8 cellular contexts compared by ENCODE assay signal in the genomic region with DNA sequence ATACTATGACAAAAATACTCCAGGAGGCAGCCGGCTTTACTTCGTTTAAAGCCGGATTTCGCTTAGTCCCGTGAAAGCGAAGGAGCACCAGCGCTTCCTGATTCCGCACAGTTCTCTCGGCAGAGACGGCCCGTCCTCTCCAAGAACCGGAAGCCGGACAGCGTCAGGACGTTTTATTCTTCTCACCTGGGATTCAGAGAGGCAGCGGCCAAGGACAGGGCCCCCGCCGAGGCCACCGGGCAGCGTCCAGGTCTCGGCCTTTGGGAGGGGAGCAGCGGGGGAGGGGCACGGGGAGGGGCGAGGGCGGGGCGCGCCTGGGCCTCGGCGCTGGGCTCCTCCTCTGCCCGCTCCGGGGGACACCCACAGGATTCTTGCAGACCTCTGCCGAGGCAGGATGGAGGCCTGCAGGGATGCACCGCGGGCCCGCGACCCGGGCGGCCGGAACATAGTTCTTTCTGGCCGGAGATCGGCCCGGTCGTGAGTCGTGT. TPM values are rescaled to one million over a fixed set of nuclear protein-coding genes. Genes with fewer than 3 reads are reported as not detected.
A peak's percentile ranks its signal among the peaks of the same experiment; 100 is the strongest.
DNase-seq lines count a peak whose midpoint lies in the region; ATAC-seq and TF ChIP-seq lines count a peak whose summit lies in the region.

No MANE protein-coding gene starts in this region.

- H3K27ac ChIP-seq in esophagus squamous epithelium (peak overlapping the region; percentile 76 to 98 (median 92)), mucosa of rectum (ENCODE audit: low read depth in 2 of 2, low read length in 2 of 2) (peak overlapping the region; percentile 86 to 89)

- TF ChIP-seq POLR2A in esophagus squamous epithelium (IDR thresholded peaks at IDR 0.05) = peak in 1 of 4 donors; percentile 19

- H3K4me1 Mint-ChIP-seq in CD14-positive monocyte (peaks cover 50% of the 10 kb centered on the region), type B pancreatic cell (ENCODE audit: unreplicated experiment) (peaks cover 50% of the 10 kb centered on the region)
- H3K4me1 Mint-ChIP-seq in activated T-cell treated with anti-CD3 and anti-CD28 coated beads, Interleukin-2, amount 50 U/mL, for 72 hours (ENCODE audit: low read depth) = peaks cover 40% of the 10 kb centered on the region

- H3K9me3 Mint-ChIP-seq in CD14-positive monocyte = peaks cover 0 to 2% (median 0%) of the 10 kb centered on the region in 7 donors
- H3K9me3 Mint-ChIP-seq in activated T-cell treated with anti-CD3 and anti-CD28 coated beads, Interleukin-2, amount 50 U/mL, for 72 hours = no peaks in the 10 kb centered on the region
- no peaks in the 10 kb centered on the region for H3K9me3 Mint-ChIP-seq in type B pancreatic cell

- H3K36me3 Mint-ChIP-seq in CD14-positive monocyte (peaks cover 8 to 10% of the 10 kb centered on the region in 2 donors), type B pancreatic cell (peaks cover 3% of the 10 kb centered on the region)
- peaks cover 2 to 5% of the 10 kb centered on the region in 2 donors for H3K36me3 Mint-ChIP-seq in activated T-cell treated with anti-CD3 and anti-CD28 coated beads, Interleukin-2, amount 50 U/mL, for 72 hours (ENCODE audit: insufficient read depth in 2 of 2)

- 0 to 11% methylated on average over 10 to 18 of the region's 44 CpGs for WGBS in esophagus squamous epithelium, 2 donors

- H3K9ac ChIP-seq in mucosa of rectum (ENCODE audit: low read depth in 1 of 2, low read length in 2 of 2) = peak overlapping the region; percentile 63 to 88

- H3K4me3 ChIP-seq in LNCaP clone FGC (ENCODE audit: low read depth, low read length) = peak overlapping the region; percentile 59
- H3K4me3 ChIP-seq in esophagus squamous epithelium = peak overlapping the region; percentile 34 to 74 (median 58)
- H3K4me3 ChIP-seq in mucosa of rectum (ENCODE audit: low read length in 2 of 2) = peak overlapping the region; percentile 63 to 70

- no peaks in the 10 kb centered on the region for H3K27me3 Mint-ChIP-seq in CD14-positive monocyte (ENCODE audit: low read depth in 3 of 3)
- no peaks in the 10 kb centered on the region for H3K27me3 Mint-ChIP-seq in activated T-cell treated with anti-CD3 and anti-CD28 coated beads, Interleukin-2, amount 50 U/mL, for 72 hours (ENCODE audit: low read depth)
- no peaks in the 10 kb centered on the region for H3K27me3 Mint-ChIP-seq in type B pancreatic cell

- H3K9me3 ChIP-seq in esophagus squamous epithelium (no peaks in the 10 kb centered on the region), mucosa of rectum (ENCODE audit: control insufficient read depth in 2 of 2, low read length in 2 of 2) (no peaks in the 10 kb centered on the region)

- TF ChIP-seq CTCF in CD14-positive monocyte (IDR thresholded peaks at IDR 0.05) (no peak), LNCaP clone FGC (IDR thresholded peaks at IDR 0.05; ENCODE audit: control insufficient read depth, extremely low read depth, insufficient read depth) (no peak), esophagus squamous epithelium (IDR thresholded peaks at IDR 0.05) (no peak), type B pancreatic cell (conservative IDR thresholded peaks at IDR 0.05) (no peak)

- H3K36me3 ChIP-seq in esophagus squamous epithelium (peaks cover 0 to 20% (median 0%) of the 10 kb centered on the region in 3 donors), mucosa of rectum (ENCODE audit: control insufficient read depth in 2 of 2, insufficient read depth in 2 of 2, low read length in 2 of 2) (no peaks in the 10 kb centered on the region)

- DNase-seq in CD14-positive monocyte (ENCODE audit: low spot score) = no peak
- DNase-seq in LNCaP clone FGC (ENCODE audit: low read depth) = peak; percentile 60
- DNase-seq in activated T-cell treated with anti-CD3 and anti-CD28 coated beads, Interleukin-2, amount 50 U/mL, for 72 hours = peak; percentile 66 to 75
- DNase-seq in esophagus squamous epithelium (lab: John Stamatoyannopoulos, UW) = no peak
- DNase-seq in type B pancreatic cell (ENCODE audit: extremely low spot score, unreplicated experiment) = no peak
- no peak for DNase-seq in NCI-H1436 (lab: John Stamatoyannopoulos, UW)

- H3K4me3 Mint-ChIP-seq in CD14-positive monocyte (peak overlapping the region; percentile 89 to 95), type B pancreatic cell (peak overlapping the region; percentile 93)
- peak overlapping the region; percentile 93 to 97 for H3K4me3 Mint-ChIP-seq in activated T-cell treated with anti-CD3 and anti-CD28 coated beads, Interleukin-2, amount 50 U/mL, for 72 hours

- ATAC-seq in activated T-cell treated with anti-CD3 and anti-CD28 coated beads, Interleukin-2, amount 50 U/mL, for 72 hours (replicated peaks in 1 of 2) = peak; percentile 51 to 55
- no peak for ATAC-seq in GM18909 (IDR thresholded peaks at IDR 0.05; ENCODE audit: poor library complexity, unreplicated experiment)

- intact Hi-C loops in CD14-positive monocyte (cut with micrococcal nuclease) = loop anchor here in 1 of 2 donors (2.0 to 10.0 kb wide), 2 partner anchors 134 to 288 kb away; partner anchors contain the start of genes MRGBP and YTHDF1
- intact Hi-C loops in esophagus squamous epithelium (cut with DNase I) = no loop called here

- H3K27me3 ChIP-seq in esophagus squamous epithelium (no peaks in the 10 kb centered on the region), mucosa of rectum (ENCODE audit: control insufficient read depth in 2 of 2, insufficient read depth in 2 of 2, low read length in 2 of 2) (no peaks in the 10 kb centered on the region)

- peaks cover 32 to 76% (median 42%) of the 10 kb centered on the region in 3 donors for H3K4me1 ChIP-seq in esophagus squamous epithelium
- H3K4me1 ChIP-seq in mucosa of rectum (ENCODE audit: control insufficient read depth in 2 of 2, insufficient read depth in 2 of 2, low read length in 2 of 2) = peaks cover 30 to 31% of the 10 kb centered on the region in 2 donors

- H3K27ac Mint-ChIP-seq in CD14-positive monocyte (peak overlapping the region; percentile 87 to 96 (median 94)), type B pancreatic cell (peak overlapping the region; percentile 80)
- H3K27ac Mint-ChIP-seq in activated T-cell treated with anti-CD3 and anti-CD28 coated beads, Interleukin-2, amount 50 U/mL, for 72 hours = peak overlapping the region; percentile 79

RNA-seq across cellular contexts. Expression of gene DIDO1, which starts 2.8 kb away (rescaled TPM):
- 10 to 100 TPM in 1 of 2 donors, 1 to 10 TPM in 1; 8.5 to 12.9 TPM for polyA plus RNA-seq in CD14-positive monocyte
- total RNA-seq in activated T-cell treated with anti-CD3 and anti-CD28 coated beads, Interleukin-2, amount 50 U/mL, for 72 hours = 10 to 100 TPM; 50.0 TPM
- 10 to 100 TPM; 27.6 to 57.8 (median 36.7) TPM for total RNA-seq in esophagus squamous epithelium
- 49.7 and 58.1 TPM in 2 replicates for total RNA-seq in type B pancreatic cell (ENCODE audit: low replicate concordance)

RNA-seq across cellular contexts. Expression of gene GID8, which starts 8.9 kb away (rescaled TPM):
- polyA plus RNA-seq in CD14-positive monocyte = 10 to 100 TPM; 12.4 to 12.7 TPM
- total RNA-seq in activated T-cell treated with anti-CD3 and anti-CD28 coated beads, Interleukin-2, amount 50 U/mL, for 72 hours = 10 to 100 TPM; 36.0 to 47.2 TPM
- total RNA-seq in esophagus squamous epithelium = 10 to 100 TPM; 41.0 to 51.2 (median 44.1) TPM
- total RNA-seq in type B pancreatic cell (ENCODE audit: low replicate concordance) = 55.8 and 68.7 TPM in 2 replicates

RNA-seq across cellular contexts. Expression of gene SLC17A9, which starts 23.4 kb away (rescaled TPM):
- polyA plus RNA-seq in CD14-positive monocyte = under 1 TPM; 0.81 to 0.82 TPM
- total RNA-seq in activated T-cell treated with anti-CD3 and anti-CD28 coated beads, Interleukin-2, amount 50 U/mL, for 72 hours = 10 to 100 TPM; 10.2 to 11.8 TPM
- total RNA-seq in esophagus squamous epithelium (1 to 10 TPM in 2 of 4 donors, under 1 TPM in 2; 0.31 to 3.9 (median 1.4) TPM), type B pancreatic cell (ENCODE audit: low replicate concordance) (3.9 and 5.6 TPM in 2 replicates)

Comparison
In these comparisons a context has a peak if more than half of its experiments do, and no peak if none do; other contexts are left out.
1. DNase-seq: peak in LNCaP clone FGC (single experiment) and activated T-cell treated with anti-CD3 and anti-CD28 coated beads, Interleukin-2, amount 50 U/mL, for 72 hours (2 of 2); none in CD14-positive monocyte (single experiment), esophagus squamous epithelium (single experiment), type B pancreatic cell (single experiment) and NCI-H1436 (single experiment).
2. Peak in every context shown above with its lines, with median percentiles within 50 percentile points of each other: H3K27ac Mint-ChIP-seq, H3K4me3 Mint-ChIP-seq and H3K4me3 ChIP-seq.